1 cellular context compared by ENCODE assay signal in the genomic region with DNA sequence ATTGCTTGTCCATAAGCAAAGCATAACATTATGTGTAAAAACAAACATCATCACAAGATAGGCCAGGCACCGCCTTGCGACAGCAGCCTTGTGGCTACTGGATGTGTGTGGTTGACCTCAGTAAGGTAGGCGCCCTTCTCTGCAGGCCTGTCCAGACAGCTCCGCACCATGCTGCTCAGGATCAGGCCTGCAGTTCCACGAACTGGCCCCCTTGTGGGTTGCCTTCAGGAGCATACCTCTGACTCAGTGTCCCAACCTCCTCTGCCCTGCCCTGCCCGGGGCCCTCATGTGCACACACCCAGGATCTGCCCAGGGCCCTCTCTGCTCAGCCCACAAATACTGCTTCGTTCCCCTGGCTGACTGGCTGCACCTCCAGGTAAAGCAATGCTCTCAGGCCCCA.
TF ChIP-seq lines count a peak whose summit lies in the region.

No MANE protein-coding gene starts in this region.

TF ChIP-seq in HepG2, 621 proteins besides CTCF, POLR2A, EP300 and RAD21 (continued from another document):
- TF ChIP-seq, protein P1, sequence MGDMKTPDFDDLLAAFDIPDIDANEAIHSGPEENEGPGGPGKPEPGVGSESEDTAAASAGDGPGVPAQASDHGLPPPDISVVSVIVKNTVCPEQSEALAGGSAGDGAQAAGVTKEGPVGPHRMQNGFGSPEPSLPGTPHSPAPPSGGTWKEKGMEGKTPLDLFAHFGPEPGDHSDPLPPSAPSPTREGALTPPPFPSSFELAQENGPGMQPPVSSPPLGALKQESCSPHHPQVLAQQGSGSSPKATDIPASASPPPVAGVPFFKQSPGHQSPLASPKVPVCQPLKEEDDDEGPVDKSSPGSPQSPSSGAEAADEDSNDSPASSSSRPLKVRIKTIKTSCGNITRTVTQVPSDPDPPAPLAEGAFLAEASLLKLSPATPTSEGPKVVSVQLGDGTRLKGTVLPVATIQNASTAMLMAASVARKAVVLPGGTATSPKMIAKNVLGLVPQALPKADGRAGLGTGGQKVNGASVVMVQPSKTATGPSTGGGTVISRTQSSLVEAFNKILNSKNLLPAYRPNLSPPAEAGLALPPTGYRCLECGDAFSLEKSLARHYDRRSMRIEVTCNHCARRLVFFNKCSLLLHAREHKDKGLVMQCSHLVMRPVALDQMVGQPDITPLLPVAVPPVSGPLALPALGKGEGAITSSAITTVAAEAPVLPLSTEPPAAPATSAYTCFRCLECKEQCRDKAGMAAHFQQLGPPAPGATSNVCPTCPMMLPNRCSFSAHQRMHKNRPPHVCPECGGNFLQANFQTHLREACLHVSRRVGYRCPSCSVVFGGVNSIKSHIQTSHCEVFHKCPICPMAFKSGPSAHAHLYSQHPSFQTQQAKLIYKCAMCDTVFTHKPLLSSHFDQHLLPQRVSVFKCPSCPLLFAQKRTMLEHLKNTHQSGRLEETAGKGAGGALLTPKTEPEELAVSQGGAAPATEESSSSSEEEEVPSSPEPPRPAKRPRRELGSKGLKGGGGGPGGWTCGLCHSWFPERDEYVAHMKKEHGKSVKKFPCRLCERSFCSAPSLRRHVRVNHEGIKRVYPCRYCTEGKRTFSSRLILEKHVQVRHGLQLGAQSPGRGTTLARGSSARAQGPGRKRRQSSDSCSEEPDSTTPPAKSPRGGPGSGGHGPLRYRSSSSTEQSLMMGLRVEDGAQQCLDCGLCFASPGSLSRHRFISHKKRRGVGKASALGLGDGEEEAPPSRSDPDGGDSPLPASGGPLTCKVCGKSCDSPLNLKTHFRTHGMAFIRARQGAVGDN (CRISPR knock-in tag; IDR thresholded peaks at IDR 0.05) = peak; percentile 22
